In the genomic region with DNA sequence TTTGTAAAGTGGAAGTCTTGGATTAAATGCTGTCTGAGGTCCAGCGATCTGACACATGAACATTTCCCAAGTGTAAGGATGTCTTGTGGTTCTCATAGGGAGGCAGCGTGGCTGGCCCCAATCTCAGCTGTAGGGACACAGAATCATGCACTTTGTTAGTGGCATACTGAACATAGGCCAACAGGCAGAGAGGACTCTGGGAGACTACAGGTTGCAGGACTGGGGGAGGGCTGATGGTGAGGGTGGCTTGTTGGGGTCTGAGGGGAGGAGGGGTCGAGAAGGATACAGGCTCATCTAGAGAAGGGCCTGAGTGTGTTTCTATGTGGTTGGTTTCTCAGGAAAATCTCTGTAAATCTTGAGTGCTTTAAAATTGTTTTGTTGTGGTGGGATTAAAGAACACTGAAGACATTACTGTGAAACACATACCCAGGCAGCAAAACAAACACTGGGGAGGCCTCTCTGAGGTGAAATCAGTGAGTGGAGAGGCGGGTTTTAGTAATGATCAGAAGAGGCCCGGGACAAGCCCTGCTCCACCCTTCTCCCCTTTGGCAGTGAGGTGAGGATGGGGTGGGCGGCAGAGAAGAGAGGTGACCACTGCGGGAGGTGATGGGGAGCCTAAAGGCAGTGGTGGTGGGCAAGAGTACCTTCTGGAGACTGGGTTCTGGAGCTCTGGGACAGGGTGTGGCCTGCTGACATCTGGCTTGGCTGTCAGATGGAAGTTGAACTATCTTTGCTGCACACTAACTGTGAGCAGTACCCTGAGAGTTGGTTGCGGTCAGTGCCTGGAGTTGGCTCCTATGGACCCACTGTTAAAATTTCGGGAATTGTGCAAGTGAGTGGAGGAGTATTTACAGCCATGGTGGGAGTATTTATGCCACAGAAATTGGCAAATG, we compare ENCODE assay signal across 23 cellular contexts. TPM values are rescaled to one million over a fixed set of nuclear protein-coding genes. Genes with fewer than 3 reads are reported as not detected.
DNase-seq lines count a peak whose midpoint lies in the region; FAIRE-seq and TF ChIP-seq lines count a peak whose summit lies in the region.
"Had no signal": no experiment of that assay in that cellular context is flagged by ENCODE, and none has a peak within 500 bp of the region (broad histone marks: within the 10 kb centered on the region; RNA-seq: fewer than 3 reads in every experiment).

No MANE protein-coding gene starts in this region.

- DNase-seq in SK-N-MC (ENCODE audit: low read depth, low spot score) (no peak), transverse colon (no peak), frontal cortex (ENCODE audit: low spot score in 2 of 2) (no peak), DMS53 treated with DMSO at 0.1 percent for 48 hours (lab: John Stamatoyannopoulos, UW; ENCODE audit: unreplicated experiment) (no peak)
- DNase-seq: activated CD4-positive, alpha-beta T cell treated with anti-CD3 and anti-CD28 coated beads, Interleukin-2, amount 10 ng/mL, durations not matched to agents 7 days and 5 days; activated CD8-positive, alpha-beta memory T cell treated with anti-CD3 and anti-CD28 coated beads, Interleukin-2, amount 50 U/mL, for 4 hours; activated gamma-delta T cell; dermis blood vessel endothelial cell; foreskin keratinocyte; NCI-H1436 treated with DMSO at 0.1 percent for 48 hours; NCI-H2171 treated with DMSO at 0.1 percent for 48 hours; NCI-H526 treated with DMSO at 0.1 percent for 48 hours; SHP77; stimulated activated CD4-positive, alpha-beta T cell treated with anti-CD3 and anti-CD28 coated beads, Interleukin-15, amount 100 ng/mL, for 24 hours; T-helper 1 cell had no signal

- H3K36me3 ChIP-seq in SK-N-MC (ENCODE audit: insufficient read depth, low read length) (peaks cover 4% of the 10 kb centered on the region), liver (ENCODE audit: control insufficient read depth in 4 of 4, insufficient read depth in 3 of 4, low read depth in 1 of 4, low read length in 3 of 4) (no peaks in the 10 kb centered on the region), transverse colon (no peaks in the 10 kb centered on the region)
- H3K36me3 ChIP-seq: adrenal gland, cardiac muscle cell, HAP-1, neutrophil, thoracic aorta had no signal

- 67% methylated on average over 9 of the region's 9 CpGs for WGBS in liver
- WGBS in transverse colon (ENCODE audit: low coverage in 1 of 2), 2 donors: 32 to 43% methylated on average over 6 to 9 of the region's 9 CpGs

- intact Hi-C loops in transverse colon (cut with DNase I; ENCODE audit: low total_unique reads): no loop called here

- H3K4me3 ChIP-seq in SK-N-MC (peak overlapping the region; percentile 16; the same call in 1 of the 2 replicates), liver (ENCODE audit: low read depth in 1 of 3, low read length in 3 of 3) (no peak overlapping the region), transverse colon (no peak overlapping the region)
- H3K4me3 ChIP-seq: adrenal gland, cardiac muscle cell, HAP-1, thoracic aorta had no signal

- in situ Hi-C loops in transverse colon (cut with MboI; ENCODE audit: low pct_ligation_motif_present in 1 of 4, low pct_unique_long_range_greater_than_20kb in 1 of 4, low sequenced_read_pairs in 3 of 4): no loop called here

- TF ChIP-seq EP300 in transverse colon (IDR thresholded peaks at IDR 0.05; ENCODE audit: low read depth): no peak

- H3K27ac ChIP-seq in SK-N-MC (peak overlapping the region; percentile 32; the same call in 1 of the 2 replicates), liver (ENCODE audit: low read depth in 1 of 2, low read length in 2 of 2) (peak overlapping the region; percentile 59 to 61), transverse colon (peak overlapping the region; percentile 30 to 49 (median 36))
- H3K27ac ChIP-seq: adrenal gland, cardiac muscle cell, foreskin keratinocyte, neutrophil, thoracic aorta had no signal

- H3K9me3 ChIP-seq in SK-N-MC (ENCODE audit: low read depth, low read length) (no peaks in the 10 kb centered on the region), liver (ENCODE audit: control insufficient read depth in 4 of 4, low read length in 3 of 4) (no peaks in the 10 kb centered on the region), transverse colon (no peaks in the 10 kb centered on the region)
- H3K9me3 ChIP-seq: adrenal gland, HAP-1, neutrophil, thoracic aorta had no signal

- no peaks in the 10 kb centered on the region for H3K27me3 ChIP-seq in liver (ENCODE audit: control insufficient read depth in 4 of 4, insufficient read depth in 4 of 4, low read length in 3 of 4)
- no peaks in the 10 kb centered on the region for H3K27me3 ChIP-seq in transverse colon
- H3K27me3 ChIP-seq: adrenal gland, cardiac muscle cell, foreskin keratinocyte had no signal

- H3K9ac ChIP-seq in SK-N-MC (ENCODE audit: insufficient read length) (no peak overlapping the region), liver (ENCODE audit: low read depth in 1 of 2, low read length in 2 of 2) (no peak overlapping the region)

- FAIRE-seq in frontal cortex (lab: Jason Lieb, UNC): no peak
- FAIRE-seq: endothelial cell of umbilical vein had no signal

- TF ChIP-seq CTCF in liver (IDR thresholded peaks at IDR 0.05; ENCODE audit: low read depth, low read length, missing input control) (no peak), transverse colon (IDR thresholded peaks at IDR 0.05) (no peak)

- peaks cover 3 to 39% (median 29%) of the 10 kb centered on the region in 4 donors for H3K4me1 ChIP-seq in liver (ENCODE audit: control insufficient read depth in 4 of 4, insufficient read depth in 4 of 4, low read length in 3 of 4)
- peaks cover 16 to 59% (median 35%) of the 10 kb centered on the region in 4 donors for H3K4me1 ChIP-seq in transverse colon

- TF ChIP-seq POLR2A in transverse colon (IDR thresholded peaks at IDR 0.05): no peak

- TF ChIP-seq RAD21 in liver (IDR thresholded peaks at IDR 0.05): no peak

TF ChIP-seq in liver, 16 proteins besides CTCF, POLR2A, EP300 and RAD21 (continues in another document):
- TF ChIP-seq, protein P1, sequence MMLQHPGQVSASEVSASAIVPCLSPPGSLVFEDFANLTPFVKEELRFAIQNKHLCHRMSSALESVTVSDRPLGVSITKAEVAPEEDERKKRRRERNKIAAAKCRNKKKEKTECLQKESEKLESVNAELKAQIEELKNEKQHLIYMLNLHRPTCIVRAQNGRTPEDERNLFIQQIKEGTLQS (IDR thresholded peaks at IDR 0.05): no peak
- TF ChIP-seq FOXA2 (IDR thresholded peaks at IDR 0.05) (no peak), TAF1 (conservative IDR thresholded peaks at IDR 0.05) (no peak), HNF4A (conservative IDR thresholded peaks at IDR 0.05) (no peak), GABPA (IDR thresholded peaks at IDR 0.05 in 1 of 2, conservative IDR thresholded peaks at IDR 0.05 in 1 of 2) (no peak), EGR1 (IDR thresholded peaks at IDR 0.05; ENCODE audit: low read depth in 2 of 2) (no peak), SP1 (IDR thresholded peaks at IDR 0.05) (no peak), HNF4G (IDR thresholded peaks at IDR 0.05) (no peak), RXRA (IDR thresholded peaks at IDR 0.05) (no peak), FOXA1 (IDR thresholded peaks at IDR 0.05) (no peak)
- TF ChIP-seq, protein P2, sequence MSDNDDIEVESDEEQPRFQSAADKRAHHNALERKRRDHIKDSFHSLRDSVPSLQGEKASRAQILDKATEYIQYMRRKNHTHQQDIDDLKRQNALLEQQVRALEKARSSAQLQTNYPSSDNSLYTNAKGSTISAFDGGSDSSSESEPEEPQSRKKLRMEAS (IDR thresholded peaks at IDR 0.05): no peak
- TF ChIP-seq, protein P3, sequence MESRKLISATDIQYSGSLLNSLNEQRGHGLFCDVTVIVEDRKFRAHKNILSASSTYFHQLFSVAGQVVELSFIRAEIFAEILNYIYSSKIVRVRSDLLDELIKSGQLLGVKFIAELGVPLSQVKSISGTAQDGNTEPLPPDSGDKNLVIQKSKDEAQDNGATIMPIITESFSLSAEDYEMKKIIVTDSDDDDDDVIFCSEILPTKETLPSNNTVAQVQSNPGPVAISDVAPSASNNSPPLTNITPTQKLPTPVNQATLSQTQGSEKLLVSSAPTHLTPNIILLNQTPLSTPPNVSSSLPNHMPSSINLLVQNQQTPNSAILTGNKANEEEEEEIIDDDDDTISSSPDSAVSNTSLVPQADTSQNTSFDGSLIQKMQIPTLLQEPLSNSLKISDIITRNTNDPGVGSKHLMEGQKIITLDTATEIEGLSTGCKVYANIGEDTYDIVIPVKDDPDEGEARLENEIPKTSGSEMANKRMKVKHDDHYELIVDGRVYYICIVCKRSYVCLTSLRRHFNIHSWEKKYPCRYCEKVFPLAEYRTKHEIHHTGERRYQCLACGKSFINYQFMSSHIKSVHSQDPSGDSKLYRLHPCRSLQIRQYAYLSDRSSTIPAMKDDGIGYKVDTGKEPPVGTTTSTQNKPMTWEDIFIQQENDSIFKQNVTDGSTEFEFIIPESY (IDR thresholded peaks at IDR 0.05): no peak

RNA-seq across cellular contexts. Expression of a gene that starts 3.3 kb away (rescaled TPM):
- total RNA-seq in liver (10 to 100 TPM in 1 of 2 donors, 1 to 10 TPM in 1; 2.5 to 11.0 TPM), transverse colon (10 to 100 TPM in 1 of 4 donors, 1 to 10 TPM in 3; 2.6 to 11.4 (median 9.0) TPM), frontal cortex (9.8 TPM)
- under 1 TPM; 0.89 to 0.99 TPM for polyA plus RNA-seq in liver
- total RNA-seq: MCF 10A had no signal

RNA-seq across cellular contexts. Expression of a gene that starts 27.4 kb away (rescaled TPM):
- total RNA-seq in liver: under 1 TPM; 0.59 to 0.79 TPM
- under 1 TPM; 0.07 to 0.33 TPM for polyA plus RNA-seq in liver
- total RNA-seq in transverse colon: 1 to 10 TPM in 3 of 4 donors, under 1 TPM in 1; 0.79 to 9.7 (median 1.6) TPM
- total RNA-seq in frontal cortex: not detected

RNA-seq across cellular contexts. Expression of a gene that starts 27.7 kb away (rescaled TPM):
- total RNA-seq in liver (10 to 100 TPM; 38.2 to 40.3 TPM), transverse colon (100 to 1,000 TPM in 2 of 4 donors, 10 to 100 TPM in 2; 65.7 to 129 (median 101) TPM), frontal cortex (13.9 TPM)
- polyA plus RNA-seq in liver: 10 to 100 TPM in 1 of 2 donors, 1 to 10 TPM in 1; 3.0 to 11.1 TPM

RNA-seq across cellular contexts. Expression of a gene that starts 34.1 kb away (rescaled TPM):
- 1 to 10 TPM; 1.4 to 3.6 TPM for total RNA-seq in liver
- 1 to 10 TPM; 1.0 to 2.2 TPM for polyA plus RNA-seq in liver
- 10 to 100 TPM; 13.4 to 58.0 (median 20.9) TPM for total RNA-seq in transverse colon
- total RNA-seq in frontal cortex: 2.9 TPM
- total RNA-seq: activated CD4-positive, alpha-beta T cell treated with anti-CD3 and anti-CD28 coated beads, Interleukin-2, amount 10 ng/mL, durations not matched to agents 7 days and 5 days had no signal

RNA-seq across cellular contexts. Expression of a gene that starts 40.5 kb away (rescaled TPM):
- 10 to 100 TPM; 10.8 to 17.0 TPM for total RNA-seq in liver
- polyA plus RNA-seq in liver: 10 to 100 TPM; 34.9 to 50.4 TPM
- 100 to 1,000 TPM in 1 of 4 donors, 10 to 100 TPM in 3; 18.3 to 202 (median 39.3) TPM for total RNA-seq in transverse colon
- total RNA-seq in frontal cortex: 16.3 TPM
